Comparison of ENCODE assay signal across 1 cellular context in the genomic region with DNA sequence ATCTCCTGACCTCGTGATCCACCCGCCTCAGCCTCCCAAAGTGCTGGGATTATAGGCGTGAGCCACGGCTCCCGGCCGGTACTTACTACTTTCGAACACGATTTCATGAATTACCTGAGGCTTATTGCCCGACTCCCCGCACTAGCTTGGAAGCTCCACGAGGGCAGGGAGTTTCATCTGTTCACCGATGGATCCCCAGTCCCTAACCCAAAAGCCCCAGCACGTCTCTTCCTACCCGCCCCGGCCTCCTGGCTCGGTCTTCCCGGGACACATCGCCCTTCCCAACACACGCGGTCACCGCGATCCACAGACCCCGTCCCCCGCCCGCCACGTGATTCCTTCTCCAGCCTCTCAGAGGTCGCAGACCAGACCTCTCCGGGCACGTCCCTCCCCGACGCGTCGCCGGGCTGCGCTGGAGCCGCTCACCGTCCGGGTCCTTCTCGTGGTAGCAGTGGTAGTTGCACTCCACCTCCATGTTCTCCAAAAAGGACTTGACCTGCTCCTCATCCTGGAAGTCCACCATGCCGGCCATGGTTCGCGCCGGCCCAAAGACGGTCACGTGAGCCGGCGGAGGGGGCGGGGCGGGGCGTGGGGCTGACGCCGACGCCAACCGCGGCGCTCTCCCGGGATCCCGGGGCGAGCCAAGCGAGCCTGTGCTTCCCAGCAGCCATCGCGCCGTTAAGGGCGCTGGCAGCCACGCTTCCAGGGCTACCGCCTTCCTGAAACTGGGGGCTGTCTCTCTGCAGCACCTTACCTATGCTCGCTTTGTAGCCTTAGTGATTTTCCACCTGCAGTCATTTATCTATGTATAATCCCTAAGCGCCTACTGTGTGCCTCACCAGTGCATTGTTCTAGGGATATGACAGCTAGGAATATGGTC.
TF ChIP-seq lines count a peak whose summit lies in the region.

Gene COA7, minus strand, starts transcription at position 553 of the 880 bp plus-strand sequence. Its CDS starts 21 bp downstream, at position 532.

TF ChIP-seq in HEK293, 187 proteins besides CTCF, POLR2A, EP300 and RAD21 (continued from another document and continues in another):
- TF ChIP-seq ZSCAN5A (tag by site-specific recombination; IDR thresholded peaks at IDR 0.05), result peak; percentile 25; the same call in 1 of the 2 replicates
- TF ChIP-seq ZNF791 (tag by site-specific recombination; IDR thresholded peaks at IDR 0.05), result no peak
- TF ChIP-seq ZNF501 (tag by site-specific recombination; IDR thresholded peaks at IDR 0.05), result peak; percentile 90
- no peak for TF ChIP-seq RBAK (tag by site-specific recombination; IDR thresholded peaks at IDR 0.05)
- TF ChIP-seq ELK4 (IDR thresholded peaks at IDR 0.05; ENCODE audit: borderline replicate concordance, low read depth, low read length), result no peak
- no peak for TF ChIP-seq ZNF585B (tag by site-specific recombination; IDR thresholded peaks at IDR 0.05)
- TF ChIP-seq ZNF133 (tag by site-specific recombination; IDR thresholded peaks at IDR 0.05), result no peak
- TF ChIP-seq, protein P1, sequence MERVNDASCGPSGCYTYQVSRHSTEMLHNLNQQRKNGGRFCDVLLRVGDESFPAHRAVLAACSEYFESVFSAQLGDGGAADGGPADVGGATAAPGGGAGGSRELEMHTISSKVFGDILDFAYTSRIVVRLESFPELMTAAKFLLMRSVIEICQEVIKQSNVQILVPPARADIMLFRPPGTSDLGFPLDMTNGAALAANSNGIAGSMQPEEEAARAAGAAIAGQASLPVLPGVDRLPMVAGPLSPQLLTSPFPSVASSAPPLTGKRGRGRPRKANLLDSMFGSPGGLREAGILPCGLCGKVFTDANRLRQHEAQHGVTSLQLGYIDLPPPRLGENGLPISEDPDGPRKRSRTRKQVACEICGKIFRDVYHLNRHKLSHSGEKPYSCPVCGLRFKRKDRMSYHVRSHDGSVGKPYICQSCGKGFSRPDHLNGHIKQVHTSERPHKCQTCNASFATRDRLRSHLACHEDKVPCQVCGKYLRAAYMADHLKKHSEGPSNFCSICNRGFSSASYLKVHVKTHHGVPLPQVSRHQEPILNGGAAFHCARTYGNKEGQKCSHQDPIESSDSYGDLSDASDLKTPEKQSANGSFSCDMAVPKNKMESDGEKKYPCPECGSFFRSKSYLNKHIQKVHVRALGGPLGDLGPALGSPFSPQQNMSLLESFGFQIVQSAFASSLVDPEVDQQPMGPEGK (tag by site-specific recombination; IDR thresholded peaks at IDR 0.05), result peak; percentile 78
- TF ChIP-seq SP7 (tag by site-specific recombination; IDR thresholded peaks at IDR 0.05), result peak; percentile 77
- TF ChIP-seq OSR2 (tag by site-specific recombination; IDR thresholded peaks at IDR 0.05), result no peak
- no peak for TF ChIP-seq ZNF571 (tag by site-specific recombination; IDR thresholded peaks at IDR 0.05)
- TF ChIP-seq, protein P2, sequence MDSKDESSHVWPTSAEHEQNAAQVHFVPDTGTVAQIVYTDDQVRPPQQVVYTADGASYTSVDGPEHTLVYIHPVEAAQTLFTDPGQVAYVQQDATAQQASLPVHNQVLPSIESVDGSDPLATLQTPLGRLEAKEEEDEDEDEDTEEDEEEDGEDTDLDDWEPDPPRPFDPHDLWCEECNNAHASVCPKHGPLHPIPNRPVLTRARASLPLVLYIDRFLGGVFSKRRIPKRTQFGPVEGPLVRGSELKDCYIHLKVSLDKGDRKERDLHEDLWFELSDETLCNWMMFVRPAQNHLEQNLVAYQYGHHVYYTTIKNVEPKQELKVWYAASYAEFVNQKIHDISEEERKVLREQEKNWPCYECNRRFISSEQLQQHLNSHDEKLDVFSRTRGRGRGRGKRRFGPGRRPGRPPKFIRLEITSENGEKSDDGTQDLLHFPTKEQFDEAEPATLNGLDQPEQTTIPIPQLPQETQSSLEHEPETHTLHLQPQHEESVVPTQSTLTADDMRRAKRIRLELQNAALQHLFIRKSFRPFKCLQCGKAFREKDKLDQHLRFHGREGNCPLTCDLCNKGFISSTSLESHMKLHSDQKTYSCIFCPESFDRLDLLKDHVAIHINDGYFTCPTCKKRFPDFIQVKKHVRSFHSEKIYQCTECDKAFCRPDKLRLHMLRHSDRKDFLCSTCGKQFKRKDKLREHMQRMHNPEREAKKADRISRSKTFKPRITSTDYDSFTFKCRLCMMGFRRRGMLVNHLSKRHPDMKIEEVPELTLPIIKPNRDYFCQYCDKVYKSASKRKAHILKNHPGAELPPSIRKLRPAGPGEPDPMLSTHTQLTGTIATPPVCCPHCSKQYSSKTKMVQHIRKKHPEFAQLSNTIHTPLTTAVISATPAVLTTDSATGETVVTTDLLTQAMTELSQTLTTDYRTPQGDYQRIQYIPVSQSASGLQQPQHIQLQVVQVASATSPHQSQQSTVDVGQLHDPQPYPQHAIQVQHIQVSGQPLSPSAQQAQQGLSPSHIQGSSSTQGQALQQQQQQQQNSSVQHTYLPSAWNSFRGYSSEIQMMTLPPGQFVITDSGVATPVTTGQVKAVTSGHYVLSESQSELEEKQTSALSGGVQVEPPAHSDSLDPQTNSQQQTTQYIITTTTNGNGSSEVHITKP (tag by site-specific recombination; IDR thresholded peaks at IDR 0.05), result peak; percentile 92
- no peak for TF ChIP-seq ZNF510 (tag by site-specific recombination; IDR thresholded peaks at IDR 0.05; ENCODE audit: insufficient replicate concordance)
- TF ChIP-seq ZNF335 (tag by site-specific recombination; conservative IDR thresholded peaks at IDR 0.05), result peak; percentile 81
- TF ChIP-seq KLF9 (tag by site-specific recombination; IDR thresholded peaks at IDR 0.05; ENCODE audit: low read depth), result peak; percentile 95
- no peak for TF ChIP-seq ZNF26 (tag by site-specific recombination; IDR thresholded peaks at IDR 0.05)
- TF ChIP-seq ZNF426 (tag by site-specific recombination; IDR thresholded peaks at IDR 0.05), result no peak
- no peak for TF ChIP-seq ZNF114 (tag by site-specific recombination; IDR thresholded peaks at IDR 0.05)
- TF ChIP-seq ZNF843 (tag by site-specific recombination; IDR thresholded peaks at IDR 0.05), result no peak
- TF ChIP-seq, protein P3, sequence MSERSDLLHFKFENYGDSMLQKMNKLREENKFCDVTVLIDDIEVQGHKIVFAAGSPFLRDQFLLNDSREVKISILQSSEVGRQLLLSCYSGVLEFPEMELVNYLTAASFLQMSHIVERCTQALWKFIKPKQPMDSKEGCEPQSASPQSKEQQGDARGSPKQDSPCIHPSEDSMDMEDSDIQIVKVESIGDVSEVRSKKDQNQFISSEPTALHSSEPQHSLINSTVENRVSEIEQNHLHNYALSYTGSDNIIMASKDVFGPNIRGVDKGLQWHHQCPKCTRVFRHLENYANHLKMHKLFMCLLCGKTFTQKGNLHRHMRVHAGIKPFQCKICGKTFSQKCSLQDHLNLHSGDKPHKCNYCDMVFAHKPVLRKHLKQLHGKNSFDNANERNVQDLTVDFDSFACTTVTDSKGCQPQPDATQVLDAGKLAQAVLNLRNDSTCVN (tag by site-specific recombination; optimal IDR thresholded peaks at IDR 0.05), result peak; percentile 79
- peak; percentile 55; the same call in 1 of the 2 replicates for TF ChIP-seq ZFP37 (tag by site-specific recombination; IDR thresholded peaks at IDR 0.05)
- peak; percentile 56; the same call in 1 of the 2 replicates for TF ChIP-seq ZFP69B (tag by site-specific recombination; IDR thresholded peaks at IDR 0.05)
- no peak for TF ChIP-seq ZFP41 (tag by site-specific recombination; IDR thresholded peaks at IDR 0.05; ENCODE audit: borderline replicate concordance)
- TF ChIP-seq ZNF580 (tag by site-specific recombination; IDR thresholded peaks at IDR 0.05), result peak; percentile 73; the same call in 1 of the 2 replicates
- peak; percentile 63; the same call in 1 of the 2 replicates for TF ChIP-seq ZNF629 (tag by site-specific recombination; IDR thresholded peaks at IDR 0.05)
- TF ChIP-seq ZNF354C (tag by site-specific recombination; IDR thresholded peaks at IDR 0.05; ENCODE audit: borderline replicate concordance, low read depth), result no peak
- peak; percentile 82 for TF ChIP-seq KLF10 (tag by site-specific recombination; IDR thresholded peaks at IDR 0.05)
- TF ChIP-seq, protein P4, sequence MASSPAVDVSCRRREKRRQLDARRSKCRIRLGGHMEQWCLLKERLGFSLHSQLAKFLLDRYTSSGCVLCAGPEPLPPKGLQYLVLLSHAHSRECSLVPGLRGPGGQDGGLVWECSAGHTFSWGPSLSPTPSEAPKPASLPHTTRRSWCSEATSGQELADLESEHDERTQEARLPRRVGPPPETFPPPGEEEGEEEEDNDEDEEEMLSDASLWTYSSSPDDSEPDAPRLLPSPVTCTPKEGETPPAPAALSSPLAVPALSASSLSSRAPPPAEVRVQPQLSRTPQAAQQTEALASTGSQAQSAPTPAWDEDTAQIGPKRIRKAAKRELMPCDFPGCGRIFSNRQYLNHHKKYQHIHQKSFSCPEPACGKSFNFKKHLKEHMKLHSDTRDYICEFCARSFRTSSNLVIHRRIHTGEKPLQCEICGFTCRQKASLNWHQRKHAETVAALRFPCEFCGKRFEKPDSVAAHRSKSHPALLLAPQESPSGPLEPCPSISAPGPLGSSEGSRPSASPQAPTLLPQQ (tag by site-specific recombination; IDR thresholded peaks at IDR 0.05), result peak; percentile 75
- peak; percentile 91 for TF ChIP-seq IKZF3 (tag by site-specific recombination; IDR thresholded peaks at IDR 0.05)
- TF ChIP-seq ZNF248 (tag by site-specific recombination; IDR thresholded peaks at IDR 0.05), result no peak
- TF ChIP-seq ZFHX2 (tag by site-specific recombination; conservative IDR thresholded peaks at IDR 0.05), result peak; percentile 69
- TF ChIP-seq, protein P5, sequence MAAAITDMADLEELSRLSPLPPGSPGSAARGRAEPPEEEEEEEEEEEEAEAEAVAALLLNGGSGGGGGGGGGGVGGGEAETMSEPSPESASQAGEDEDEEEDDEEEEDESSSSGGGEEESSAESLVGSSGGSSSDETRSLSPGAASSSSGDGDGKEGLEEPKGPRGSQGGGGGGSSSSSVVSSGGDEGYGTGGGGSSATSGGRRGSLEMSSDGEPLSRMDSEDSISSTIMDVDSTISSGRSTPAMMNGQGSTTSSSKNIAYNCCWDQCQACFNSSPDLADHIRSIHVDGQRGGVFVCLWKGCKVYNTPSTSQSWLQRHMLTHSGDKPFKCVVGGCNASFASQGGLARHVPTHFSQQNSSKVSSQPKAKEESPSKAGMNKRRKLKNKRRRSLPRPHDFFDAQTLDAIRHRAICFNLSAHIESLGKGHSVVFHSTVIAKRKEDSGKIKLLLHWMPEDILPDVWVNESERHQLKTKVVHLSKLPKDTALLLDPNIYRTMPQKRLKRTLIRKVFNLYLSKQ (tag by site-specific recombination; IDR thresholded peaks at IDR 0.05; ENCODE audit: borderline replicate concordance), result no peak
- no peak for TF ChIP-seq MYNN (tag by site-specific recombination; IDR thresholded peaks at IDR 0.05; ENCODE audit: borderline replicate concordance)
- TF ChIP-seq ZNF24 (tag by site-specific recombination; IDR thresholded peaks at IDR 0.05), result peak; percentile 86
- no peak for TF ChIP-seq PRDM6 (tag by site-specific recombination; IDR thresholded peaks at IDR 0.05)
- TF ChIP-seq ZEB2 (tag by site-specific recombination; IDR thresholded peaks at IDR 0.05), result peak; percentile 80
- TF ChIP-seq ZNF239 (tag by site-specific recombination; IDR thresholded peaks at IDR 0.05), result no peak
- peak; percentile 94 for TF ChIP-seq ZBTB48 (tag by site-specific recombination; IDR thresholded peaks at IDR 0.05)
- no peak for TF ChIP-seq ZNF785 (tag by site-specific recombination; IDR thresholded peaks at IDR 0.05)
- TF ChIP-seq ZFP3 (tag by site-specific recombination; IDR thresholded peaks at IDR 0.05; ENCODE audit: low read depth), result no peak
